ENCODE assay signal across 8 cellular contexts in genomic region chr1:221435510-221435909, GRCh38.
DNase-seq lines count a peak whose midpoint lies in the region; ATAC-seq and TF ChIP-seq lines count a peak whose summit lies in the region.

No MANE protein-coding gene starts in this region.

- H3K9me2 ChIP-seq in Loucy (replicated peaks; ENCODE audit: low read depth, low read length): no peaks in the 10 kb centered on the region

- H4K20me1 ChIP-seq in Loucy (ENCODE audit: insufficient read depth, low read length, poor library complexity, severe bottlenecking): no peaks in the 10 kb centered on the region

- no peaks in the 10 kb centered on the region for H3K36me3 ChIP-seq in Loucy (ENCODE audit: insufficient read depth, low read length)

- peak; percentile 38 for DNase-seq in Daoy (ENCODE audit: low read depth)
- peak; percentile 73 for DNase-seq in SK-MEL-5 (ENCODE audit: low read depth, low spot score)
- no peak for DNase-seq in stimulated activated CD4-positive, alpha-beta T cell treated with anti-CD3 and anti-CD28 coated beads, Interleukin-15, amount 100 ng/mL, for 24 hours
- DNase-seq in HK-2 (ENCODE audit: unreplicated experiment): no peak

- H3F3A ChIP-seq in Loucy (ENCODE audit: low read depth): no peaks in the 10 kb centered on the region

- no peak overlapping the region for H3K4me3 Mint-ChIP-seq in nephron

- H3K4me3 ChIP-seq in Loucy (ENCODE audit: low read length, poor library complexity, severe bottlenecking): no peak overlapping the region

- peaks cover 7% of the 10 kb centered on the region for H3K27me3 Mint-ChIP-seq in nephron (ENCODE audit: low read depth)

- TF ChIP-seq CTCF in Loucy (conservative IDR thresholded peaks at IDR 0.05; ENCODE audit: low read length) (peak; percentile 99), nephron (IDR thresholded peaks at IDR 0.05; ENCODE audit: unreplicated experiment in 3 of 3) (peak; percentile 89 to 94 (median 92))

- no peaks in the 10 kb centered on the region for H3K9me3 ChIP-seq in Loucy (ENCODE audit: insufficient read depth, low read depth, low read length)

- peak overlapping the region; percentile 25 for H3K4me2 ChIP-seq in Loucy (ENCODE audit: low read depth, low read length, poor library complexity, severe bottlenecking)

- in situ Hi-C loops in SK-MEL-5 (cut with HindIII; ENCODE audit: low pct_unique_long_range_greater_than_20kb, low sequenced_read_pairs): loop anchor here (10.0 kb wide), 1 partner anchor 161 kb away; no protein-coding TSS in a partner anchor

- H3K4me1 Mint-ChIP-seq in nephron: peaks cover 21% of the 10 kb centered on the region

- ATAC-seq in GM21717 (IDR thresholded peaks at IDR 0.05; ENCODE audit: unreplicated experiment) (peak; percentile 51), esophagus mucosa (peak; percentile 65)

- no peaks in the 10 kb centered on the region for H3K36me3 Mint-ChIP-seq in nephron (ENCODE audit: low read depth)

- H2AFZ ChIP-seq in Loucy (ENCODE audit: low read length): peak overlapping the region; percentile 30; the same call in 1 of the 2 replicates

- no peaks in the 10 kb centered on the region for H3K79me2 ChIP-seq in Loucy (ENCODE audit: insufficient read depth, low read length)

- H3K9ac ChIP-seq in Loucy (ENCODE audit: low read depth, low read length, poor library complexity, severe bottlenecking): no peak overlapping the region

- no peaks in the 10 kb centered on the region for H3K27me3 ChIP-seq in Loucy (ENCODE audit: insufficient read depth, low read length, poor library complexity, severe bottlenecking)

- no peaks in the 10 kb centered on the region for H3K4me1 ChIP-seq in Loucy (ENCODE audit: insufficient read depth, low read length, poor library complexity, severe bottlenecking)

- H3K9me3 Mint-ChIP-seq in nephron: peaks cover 4% of the 10 kb centered on the region

- H3K27ac Mint-ChIP-seq in nephron: peak overlapping the region in 1 of 3 experiments; percentile 46

Comparison
In these comparisons a context has a peak if more than half of its experiments do, and no peak if none do; other contexts are left out.
1. DNase-seq: peak in Daoy (single experiment) and SK-MEL-5 (single experiment); none in stimulated activated CD4-positive, alpha-beta T cell treated with anti-CD3 and anti-CD28 coated beads, Interleukin-15, amount 100 ng/mL, for 24 hours (single experiment) and HK-2 (single experiment).